Comparison of ENCODE assay signal across 19 cellular contexts in genomic region chr21:41653243-41653943, GRCh38.
DNase-seq lines count a peak whose midpoint lies in the region; ATAC-seq and TF ChIP-seq lines count a peak whose summit lies in the region.
"Had no signal": no experiment of that assay in that cellular context is flagged by ENCODE, and none has a peak within 500 bp of the region (broad histone marks: within the 10 kb centered on the region; RNA-seq: fewer than 3 reads in every experiment).

No MANE protein-coding gene starts in this region.

- H3K9ac ChIP-seq in SK-N-SH: no peak overlapping the region
- H3K9ac ChIP-seq: BLaER1 had no signal

- no peaks in the 10 kb centered on the region for H3K27me3 ChIP-seq in SK-N-SH (ENCODE audit: insufficient read depth)
- H3K27me3 ChIP-seq in thoracic aorta (replicated peaks; ENCODE audit: insufficient read depth): no peaks in the 10 kb centered on the region
- H3K27me3 ChIP-seq: BLaER1 had no signal

- no peaks in the 10 kb centered on the region for H3F3A ChIP-seq in SK-N-SH (replicated peaks; ENCODE audit: insufficient read depth)

- TF ChIP-seq CTCF in SK-N-SH (IDR thresholded peaks at IDR 0.05) (no peak), thoracic aorta (IDR thresholded peaks at IDR 0.05) (no peak)

- H4K20me1 ChIP-seq in SK-N-SH (ENCODE audit: insufficient read depth): no peaks in the 10 kb centered on the region
- H4K20me1 ChIP-seq: BLaER1 had no signal

- no peak overlapping the region for H2AFZ ChIP-seq in SK-N-SH (ENCODE audit: low read depth)

- no peak for TF ChIP-seq EP300 in SK-N-SH (IDR thresholded peaks at IDR 0.05; ENCODE audit: borderline replicate concordance in 1 of 2, low read depth in 1 of 2, low read length in 1 of 2)

- CTCF ChIA-PET in SK-N-SH (lab: Yijun Ruan, JAX): interaction anchor here (1.4 kb wide), 1 partner anchor 125 kb away, joined by 6 read pairs; no protein-coding TSS in a partner anchor

- 57% methylated on average over 13 of the region's 13 CpGs for WGBS in SK-N-SH (ENCODE audit: low lambda C conversion rate)

- H3K9me2 ChIP-seq in SK-N-SH: no peaks in the 10 kb centered on the region

- POLR2A ChIA-PET in SK-N-SH (lab: Yijun Ruan, JAX): no interaction called here

- H3K4me1 ChIP-seq in SK-N-SH (ENCODE audit: control insufficient read depth in 1 of 2, insufficient read depth in 2 of 2, low read depth in 1 of 2, low read length in 1 of 2) (peaks cover 0 to 8% of the 10 kb centered on the region in 2 experiments; a peak in 2 of 4 replicates), thoracic aorta (ENCODE audit: control insufficient read depth in 1 of 2, low read depth in 2 of 2) (peaks cover 35 to 50% of the 10 kb centered on the region in 2 donors)

- intact Hi-C loops in cardiac septum (cut with DNase I): no loop called here
- intact Hi-C loops in Right ventricle myocardium inferior (cut with DNase I): no loop called here

- H3K4me2 ChIP-seq in SK-N-SH: no peak overlapping the region
- H3K4me2 ChIP-seq: BLaER1 had no signal

- DNase-seq in cardiac septum (ENCODE audit: low spot score): peak; percentile 35
- no peak for DNase-seq in Right ventricle myocardium inferior (ENCODE audit: missing footprints)
- DNase-seq in SK-N-SH: no peak
- no peak for DNase-seq in epithelial cell of prostate (ENCODE audit: low read depth, low spot score)
- DNase-seq in thoracic aorta (ENCODE audit: low spot score): no peak
- no peak for DNase-seq in stimulated activated naive CD4-positive, alpha-beta T cell treated with Interleukin-2 at 50 U/mL for 16 hours (lab: John Stamatoyannopoulos, UW)
- DNase-seq: CD4-positive, alpha-beta memory T cell; DMS153; GDM1; KBM-7; NCI-H1105 treated with DMSO at 0.1 percent for 48 hours; NCI-H187; NCI-H2227 treated with DMSO at 0.1 percent for 48 hours; NCI-H524; NCI-H82; SHP77 had no signal

- no peaks in the 10 kb centered on the region for H3K79me2 ChIP-seq in SK-N-SH (ENCODE audit: insufficient read depth)

- no peak overlapping the region for H3K4me3 ChIP-seq in SK-N-SH (ENCODE audit: low read depth in 2 of 2, low read length in 1 of 2)
- no peak overlapping the region for H3K4me3 ChIP-seq in thoracic aorta
- H3K4me3 ChIP-seq: BLaER1 had no signal

- ATAC-seq in Right ventricle myocardium inferior: no peak
- ATAC-seq in thoracic aorta (ENCODE audit: insufficient number of reproducible peaks, low FRiP score, low read depth): no peak
- ATAC-seq in HG03520 (IDR thresholded peaks at IDR 0.05; ENCODE audit: unreplicated experiment): no peak
- ATAC-seq in GM21825 (IDR thresholded peaks at IDR 0.05; ENCODE audit: unreplicated experiment): no peak

- no peaks in the 10 kb centered on the region for H3K9me3 ChIP-seq in SK-N-SH
- no peaks in the 10 kb centered on the region for H3K9me3 ChIP-seq in thoracic aorta
- H3K9me3 ChIP-seq: BLaER1 had no signal

- H3K27ac ChIP-seq in SK-N-SH (ENCODE audit: low read depth in 2 of 2, low read length in 1 of 2) (peak overlapping the region in 1 of 2 experiments; percentile 2; a peak in 1 of 4 replicates), epithelial cell of prostate (peak overlapping the region; percentile 28), thoracic aorta (peak overlapping the region; percentile 9 to 25)
- H3K27ac ChIP-seq: BLaER1 had no signal

- TF ChIP-seq RAD21 in SK-N-SH (IDR thresholded peaks at IDR 0.05; ENCODE audit: low read length): no peak

- no peaks in the 10 kb centered on the region for H3K36me3 ChIP-seq in SK-N-SH (replicated peaks in 1 of 2; ENCODE audit: control insufficient read depth in 1 of 2, insufficient read depth in 2 of 2, low read length in 1 of 2)
- no peaks in the 10 kb centered on the region for H3K36me3 ChIP-seq in thoracic aorta
- H3K36me3 ChIP-seq: BLaER1 had no signal

TF ChIP-seq in SK-N-SH, 30 proteins besides CTCF, POLR2A, EP300 and RAD21:
- TF ChIP-seq GABPA (IDR thresholded peaks at IDR 0.05; ENCODE audit: low read depth): no peak
- peak; percentile 54 for TF ChIP-seq TCF12 (IDR thresholded peaks at IDR 0.05)
- TF ChIP-seq PBX3 (IDR thresholded peaks at IDR 0.05): peak; percentile 25; the same call in 1 of the 2 replicates
